In genomic region chr1:52365091-52365745, GRCh38 we compare ENCODE assay signal across 1 cellular context.
TF ChIP-seq lines count a peak whose summit lies in the region.

No MANE protein-coding gene starts in this region.

TF ChIP-seq in IMR-90, 13 proteins besides CTCF, POLR2A, EP300 and RAD21:
- TF ChIP-seq MAFK (IDR thresholded peaks at IDR 0.05; ENCODE audit: low read depth, low read length): peak; percentile 89
- peak; percentile 13; the same call in 1 of the 2 replicates for TF ChIP-seq NFE2L2 (IDR thresholded peaks at IDR 0.05; ENCODE audit: low read depth, low read length)
- no peak for TF ChIP-seq RCOR1 (IDR thresholded peaks at IDR 0.05; ENCODE audit: insufficient replicate concordance, low read length)
- TF ChIP-seq CEBPB (IDR thresholded peaks at IDR 0.05; ENCODE audit: low read depth, low read length): no peak
- no peak for TF ChIP-seq BHLHE40 (IDR thresholded peaks at IDR 0.05; ENCODE audit: low read depth, low read length)
- TF ChIP-seq ELK1 (IDR thresholded peaks at IDR 0.05; ENCODE audit: borderline replicate concordance, low read depth, low read length): no peak
- TF ChIP-seq SMC3 (IDR thresholded peaks at IDR 0.05; ENCODE audit: low read depth, low read length): no peak
- TF ChIP-seq MAZ (IDR thresholded peaks at IDR 0.05; ENCODE audit: borderline replicate concordance, low read depth, low read length): peak; percentile 24; the same call in 1 of the 2 replicates
- peak; percentile 43; the same call in 1 of the 2 replicates for TF ChIP-seq FOS (IDR thresholded peaks at IDR 0.05; ENCODE audit: low read depth, low read length)
- no peak for TF ChIP-seq MXI1 (IDR thresholded peaks at IDR 0.05; ENCODE audit: borderline replicate concordance, low read depth, low read length)
TF ChIP-seq in IMR-90: peak in this region for 4.
